In genomic region chr6:11188161-11188915, GRCh38 we compare ENCODE assay signal across 9 cellular contexts. TPM values are rescaled to one million over a fixed set of nuclear protein-coding genes. Genes with fewer than 3 reads are reported as not detected.
DNase-seq lines count a peak whose midpoint lies in the region; ATAC-seq and TF ChIP-seq lines count a peak whose summit lies in the region.
"Had no signal": no experiment of that assay in that cellular context is flagged by ENCODE, and none has a peak within 500 bp of the region (broad histone marks: within the 10 kb centered on the region; RNA-seq: fewer than 3 reads in every experiment).

No MANE protein-coding gene starts in this region.

- ATAC-seq in memory B cell (ENCODE audit: low read depth), result no peak
- ATAC-seq in HG03571 (IDR thresholded peaks at IDR 0.05; ENCODE audit: unreplicated experiment), result no peak

- WGBS in mammary epithelial cell (ENCODE audit: low coverage, missing lambda C conversion rate), result 57% methylated on average over 5 of the region's 5 CpGs
- WGBS in testis, 2 donors, result 94 to 97% methylated on average over 5 of the region's 5 CpGs

- peak overlapping the region; percentile 22 for H3K27ac Mint-ChIP-seq in memory B cell

- H3K27me3 ChIP-seq in mammary epithelial cell (ENCODE audit: insufficient read depth, low read length) (no peaks in the 10 kb centered on the region), testis (no peaks in the 10 kb centered on the region)
- H3K27me3 ChIP-seq: Peyer's patch had no signal

- in situ Hi-C loops in mammary epithelial cell (cut with MboI; ENCODE audit: low sequenced_read_pairs in 2 of 2), result no loop called here

- no peak overlapping the region for H3K9ac ChIP-seq in mammary epithelial cell (ENCODE audit: insufficient read depth, low read length)

- dilution Hi-C loops in mammary epithelial cell (cut with HindIII; ENCODE audit: low sequenced_read_pairs), result no loop called here

- H2AFZ ChIP-seq in mammary epithelial cell (ENCODE audit: low read depth, low read length), result no peak overlapping the region

- no peak overlapping the region for H3K4me3 Mint-ChIP-seq in memory B cell

- no peak for TF ChIP-seq CTCF in 22Rv1 (IDR thresholded peaks at IDR 0.05)
- TF ChIP-seq CTCF in mammary epithelial cell (conservative IDR thresholded peaks at IDR 0.05 in 1 of 2, IDR thresholded peaks at IDR 0.05 in 1 of 2; ENCODE audit: extremely low read depth in 1 of 2, insufficient read depth in 1 of 2, low read depth in 1 of 2, low read length in 2 of 2), result no peak
- no peak for TF ChIP-seq CTCF in testis (IDR thresholded peaks at IDR 0.05)

- no peaks in the 10 kb centered on the region for H3K4me1 ChIP-seq in mammary epithelial cell (ENCODE audit: insufficient read depth, low read length)
- H3K4me1 ChIP-seq in testis, result no peaks in the 10 kb centered on the region
- H3K4me1 ChIP-seq: Peyer's patch had no signal

- intact Hi-C loops in mammary epithelial cell (cut with micrococcal nuclease), result no loop called here
- intact Hi-C loops in testis (cut with DNase I; ENCODE audit: low total_unique reads), result no loop called here

- TF ChIP-seq POLR2A in testis (IDR thresholded peaks at IDR 0.05), result no peak

- DNase-seq in HT-29 (ENCODE audit: low spot score) (peak; percentile 82), mammary epithelial cell (peak; percentile 30), memory B cell (ENCODE audit: low spot score in 2 of 2) (no peak), testis (no peak), caudate nucleus (lab: John Stamatoyannopoulos, UW) (no peak), NCI-H1436 treated with DMSO at 0.1 percent for 48 hours (lab: John Stamatoyannopoulos, UW) (no peak)
- DNase-seq: Peyer's patch had no signal

- H3K4me1 Mint-ChIP-seq in memory B cell, result no peaks in the 10 kb centered on the region

- no TSS peak for BruUV-seq in mammary epithelial cell (replicated peaks; lab: Mats Ljungman, UMichigan)

- H3K4me2 ChIP-seq in mammary epithelial cell (ENCODE audit: insufficient read depth, low read depth, low read length), result no peak overlapping the region

- CTCF ChIA-PET in mammary epithelial cell (lab: Charles Lee; ENCODE audit: low non-redundant PET), result no interaction called here

- H3K79me2 ChIP-seq in mammary epithelial cell (ENCODE audit: insufficient read depth, low read length), result no peaks in the 10 kb centered on the region

- H3K4me3 ChIP-seq in mammary epithelial cell (replicated peaks in 1 of 3; ENCODE audit: insufficient read depth in 1 of 3, low read depth in 2 of 3, low read length in 3 of 3), result no peak overlapping the region
- H3K4me3 ChIP-seq in testis, result no peak overlapping the region
- H3K4me3 ChIP-seq: Peyer's patch had no signal

- H4K20me1 ChIP-seq in mammary epithelial cell (ENCODE audit: insufficient read depth, low read length), result no peaks in the 10 kb centered on the region

- no peaks in the 10 kb centered on the region for H3K9me3 Mint-ChIP-seq in memory B cell

- H3K27ac ChIP-seq in 22Rv1 (peak overlapping the region; percentile 77), mammary epithelial cell (ENCODE audit: insufficient read depth, low read depth, low read length) (no peak overlapping the region), testis (no peak overlapping the region), caudate nucleus (ENCODE audit: low read depth, low read length) (no peak overlapping the region)
- H3K27ac ChIP-seq: Peyer's patch had no signal

- H3K9me3 ChIP-seq in mammary epithelial cell (replicated peaks; ENCODE audit: insufficient read depth, low read length) (no peaks in the 10 kb centered on the region), testis (no peaks in the 10 kb centered on the region)
- H3K9me3 ChIP-seq: Peyer's patch had no signal

- peaks cover 58% of the 10 kb centered on the region for H3K36me3 Mint-ChIP-seq in memory B cell

- H3K36me3 ChIP-seq in mammary epithelial cell (ENCODE audit: insufficient read depth, low read length), result peaks cover 3% of the 10 kb centered on the region
- no peaks in the 10 kb centered on the region for H3K36me3 ChIP-seq in testis (ENCODE audit: low read depth, missing control alignments)

- H3K27me3 Mint-ChIP-seq in memory B cell, result no peaks in the 10 kb centered on the region

RNA-seq across cellular contexts. Expression of gene NEDD9, which starts 44.1 kb away (rescaled TPM):
- total RNA-seq in HT-29 (2014; rRNA removed; shearing (Covaris generic)), result 35.4 and 36.4 TPM in 2 replicates
- total RNA-seq in mammary epithelial cell, result 10 to 100 TPM in 1 of 2 donors, 1 to 10 TPM in 1; 7.8 to 69.7 TPM
- 4.8 TPM for polyA plus RNA-seq in mammary epithelial cell
- 3.5 TPM for polyA minus RNA-seq in mammary epithelial cell
- 10 to 100 TPM; 31.8 to 67.0 TPM for total RNA-seq in testis
- polyA plus RNA-seq in testis (ENCODE audit: insufficient read depth, low read depth, low replicate concordance), result 21.0 TPM

Comparison
In these comparisons a context has a peak if more than half of its experiments do, and no peak if none do; other contexts are left out.
1. DNase-seq: peak in HT-29 (single experiment) and mammary epithelial cell (single experiment); none in memory B cell (0 of 2), testis (single experiment), caudate nucleus (0 of 61) and NCI-H1436 treated with DMSO at 0.1 percent for 48 hours (single experiment).